Comparison of ENCODE assay signal across 9 cellular contexts in the genomic region with DNA sequence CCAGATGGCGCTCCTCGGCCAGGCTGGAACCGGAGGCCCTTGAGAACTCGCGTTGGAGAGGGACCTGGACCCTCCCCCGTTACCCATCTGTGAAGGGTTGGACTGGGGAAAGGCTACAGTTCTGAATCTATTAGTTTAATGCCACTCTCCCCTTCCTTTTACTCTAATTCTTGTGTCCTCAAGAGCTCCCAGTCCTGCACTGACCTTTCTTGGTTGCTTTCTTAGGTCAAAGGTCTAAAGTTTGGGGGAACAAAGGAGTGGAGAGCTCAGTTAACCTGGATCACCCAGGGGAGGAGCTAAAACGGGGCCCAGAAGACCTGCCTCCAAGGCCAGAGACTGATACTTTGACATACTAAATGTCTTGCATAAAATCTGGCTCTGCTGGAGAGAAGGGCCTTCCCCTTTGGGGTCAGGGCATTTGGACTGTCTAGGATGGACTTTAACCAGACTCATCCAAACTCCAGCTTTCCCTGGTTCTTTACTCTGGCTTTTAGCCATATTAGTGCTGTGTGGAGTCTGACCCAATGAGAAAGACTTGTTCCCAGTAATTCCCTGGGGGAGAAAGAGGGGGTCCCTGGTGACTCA. TPM values are rescaled to one million over a fixed set of nuclear protein-coding genes. Genes with fewer than 3 reads are reported as not detected.
DNase-seq lines count a peak whose midpoint lies in the region; ATAC-seq and TF ChIP-seq lines count a peak whose summit lies in the region.
"Had no signal": no experiment of that assay in that cellular context is flagged by ENCODE, and none has a peak within 500 bp of the region (broad histone marks: within the 10 kb centered on the region; RNA-seq: fewer than 3 reads in every experiment).

No MANE protein-coding gene starts in this region.

- peak overlapping the region; percentile 25 for H2BK15ac ChIP-seq in mesendoderm (replicated peaks; ENCODE audit: low read depth)

- H2AK5ac ChIP-seq in mesendoderm (ENCODE audit: low read length) = no peak overlapping the region

- H3K27ac ChIP-seq in left ventricle myocardium inferior (replicated peaks) (peak overlapping the region; percentile 100), body of pancreas (peak overlapping the region in 3 of 4 donors; percentile 95 to 98 (median 96)), mesendoderm (ENCODE audit: low read depth, low read length) (no peak overlapping the region), upper lobe of right lung (peak overlapping the region; percentile 93)

- no peaks in the 10 kb centered on the region for H3K27me3 ChIP-seq in left ventricle myocardium inferior (ENCODE audit: low read depth)
- H3K27me3 ChIP-seq in body of pancreas = no peaks in the 10 kb centered on the region
- no peaks in the 10 kb centered on the region for H3K27me3 ChIP-seq in mesendoderm (ENCODE audit: insufficient read depth, low read length, poor library complexity)
- H3K27me3 ChIP-seq in upper lobe of right lung = no peaks in the 10 kb centered on the region

- no peaks in the 10 kb centered on the region for H3K9me3 ChIP-seq in left ventricle myocardium inferior (replicated peaks)
- H3K9me3 ChIP-seq in body of pancreas = no peaks in the 10 kb centered on the region
- H3K9me3 ChIP-seq in upper lobe of right lung = no peaks in the 10 kb centered on the region

- H3K4me2 ChIP-seq in mesendoderm (ENCODE audit: low read length) = peak overlapping the region; percentile 30

- no peak overlapping the region for H3K4ac ChIP-seq in mesendoderm (ENCODE audit: low read depth, low read length)

- no peak for ATAC-seq in Right ventricle myocardium inferior
- no peak for ATAC-seq in body of pancreas
- ATAC-seq in upper lobe of right lung = peak; percentile 0

- H4K5ac ChIP-seq in mesendoderm (ENCODE audit: low read length) = no peak overlapping the region

- peaks cover 10% of the 10 kb centered on the region for H3K79me2 ChIP-seq in mesendoderm (ENCODE audit: control insufficient read depth, insufficient read depth, low read length)

- peak overlapping the region; percentile 86 for H3K56ac ChIP-seq in mesendoderm (ENCODE audit: low read length)

- no peak overlapping the region for H3K23ac ChIP-seq in mesendoderm (ENCODE audit: low read length)

- peaks cover 12% of the 10 kb centered on the region for H3K79me1 ChIP-seq in mesendoderm (ENCODE audit: low read length)

- no peak overlapping the region for H2BK120ac ChIP-seq in mesendoderm (ENCODE audit: low read depth, low read length)

- H3K18ac ChIP-seq in mesendoderm (ENCODE audit: low read length) = no peak overlapping the region

- peak overlapping the region; percentile 99 for H3K4me3 ChIP-seq in left ventricle myocardium inferior
- H3K4me3 ChIP-seq in body of pancreas = no peak overlapping the region
- H3K4me3 ChIP-seq in mesendoderm (ENCODE audit: low read length) = no peak overlapping the region
- H3K4me3 ChIP-seq in upper lobe of right lung = no peak overlapping the region

- H3K9ac ChIP-seq in mesendoderm (ENCODE audit: low read length) = peak overlapping the region; percentile 67

- H2BK5ac ChIP-seq in mesendoderm (ENCODE audit: low read length) = no peak overlapping the region

- H3K36me3 ChIP-seq in left ventricle myocardium inferior (peaks cover 29% of the 10 kb centered on the region), body of pancreas (replicated peaks in 1 of 2; ENCODE audit: insufficient read depth in 1 of 2, low read depth in 2 of 2) (peaks cover 15 to 16% of the 10 kb centered on the region in 2 donors), mesendoderm (ENCODE audit: control insufficient read depth, insufficient read depth, low read length) (peaks cover 10% of the 10 kb centered on the region), upper lobe of right lung (peaks cover 31% of the 10 kb centered on the region)

- DNase-seq in left ventricle myocardium inferior (no peak), Right ventricle myocardium inferior (ENCODE audit: missing footprints) (no peak), body of pancreas (peak in 1 of 4 donors; percentile 26), mesendoderm (no peak), upper lobe of right lung (no peak), NCI-H345 (lab: John Stamatoyannopoulos, UW) (no peak), globus pallidus (ENCODE audit: low spot score) (no peak)
- DNase-seq in NK-92 treated with Interleukin-12 subunit alpha and Interleukin-12 subunit beta, amount 100 ng/mL, for 24 hours (lab: John Stamatoyannopoulos, UW) = no peak

- intact Hi-C loops in left ventricle myocardium inferior (cut with micrococcal nuclease) (no loop called here), Right ventricle myocardium inferior (cut with DNase I) (loop anchor here (1.0 to 2.0 kb wide), 5 partner anchors 12 to 71 kb away; partner anchors contain the start of genes PTMS and ZNF384), body of pancreas (cut with DNase I) (no loop called here), upper lobe of right lung (cut with DNase I) (no loop called here)

- peak overlapping the region; percentile 59 for H4K8ac ChIP-seq in mesendoderm (ENCODE audit: low read depth, low read length)

- H3K4me1 ChIP-seq in left ventricle myocardium inferior (peaks cover 32% of the 10 kb centered on the region), body of pancreas (peaks cover 21% of the 10 kb centered on the region), mesendoderm (ENCODE audit: control insufficient read depth, low read depth, low read length) (peaks cover 4% of the 10 kb centered on the region), upper lobe of right lung (peaks cover 14% of the 10 kb centered on the region)

- no peak for TF ChIP-seq POLR2A in body of pancreas (IDR thresholded peaks at IDR 0.05)

- TF ChIP-seq CTCF in left ventricle myocardium inferior (IDR thresholded peaks at IDR 0.05; ENCODE audit: borderline replicate concordance) = peak; percentile 98
- TF ChIP-seq CTCF in body of pancreas (IDR thresholded peaks at IDR 0.05) = peak in 1 of 7 experiments; percentile 92
- TF ChIP-seq CTCF in upper lobe of right lung (IDR thresholded peaks at IDR 0.05) = peak; percentile 98

- 0 to 3% methylated on average over 5 to 7 of the region's 7 CpGs for WGBS in body of pancreas, 2 donors
- no CpG with 5 or more reads among the region's 7 CpGs for WGBS in mesendoderm (ENCODE audit: extremely low coverage, insufficient coverage, low lambda C conversion rate)

RNA-seq across cellular contexts. Expression of gene MLF2, which starts 0.9 kb away (rescaled TPM):
- total RNA-seq in left ventricle myocardium inferior = 153 TPM
- 156 TPM for total RNA-seq in Right ventricle myocardium inferior
- total RNA-seq in body of pancreas = 10 to 100 TPM; 59.4 to 76.5 TPM
- 166 TPM for polyA plus RNA-seq in mesendoderm (2013, experiment 1 of 2)
- 166 TPM for polyA plus RNA-seq in mesendoderm (2013, experiment 2 of 2)
- 118 TPM for total RNA-seq in upper lobe of right lung

RNA-seq across cellular contexts. Expression of gene PTMS, which starts 12.3 kb away (rescaled TPM):
- 104 TPM for total RNA-seq in left ventricle myocardium inferior
- 152 TPM for total RNA-seq in Right ventricle myocardium inferior
- 100 to 1,000 TPM in 1 of 2 donors, 10 to 100 TPM in 1; 69.5 to 109 TPM for total RNA-seq in body of pancreas
- 296 TPM for polyA plus RNA-seq in mesendoderm (2013, experiment 1 of 2)
- 299 TPM for polyA plus RNA-seq in mesendoderm (2013, experiment 2 of 2)
- 323 TPM for total RNA-seq in upper lobe of right lung

RNA-seq across cellular contexts. Expression of gene LAG3, which starts 18.5 kb away (rescaled TPM):
- not detected for total RNA-seq in left ventricle myocardium inferior
- 0.24 TPM for total RNA-seq in Right ventricle myocardium inferior
- total RNA-seq in body of pancreas = not detected
- 0.44 TPM for polyA plus RNA-seq in mesendoderm (2013, experiment 1 of 2)
- 0.46 TPM for polyA plus RNA-seq in mesendoderm (2013, experiment 2 of 2)
- total RNA-seq in upper lobe of right lung = 1.5 TPM

RNA-seq across cellular contexts. Expression of gene COPS7A, which starts 30.0 kb away (rescaled TPM):
- total RNA-seq in left ventricle myocardium inferior = 73.2 TPM
- 83.1 TPM for total RNA-seq in Right ventricle myocardium inferior
- total RNA-seq in body of pancreas = 10 to 100 TPM; 20.2 to 27.7 TPM
- 34.9 TPM for polyA plus RNA-seq in mesendoderm (2013, experiment 1 of 2)
- polyA plus RNA-seq in mesendoderm (2013, experiment 2 of 2) = 35.6 TPM
- total RNA-seq in upper lobe of right lung = 57.9 TPM

RNA-seq across cellular contexts. Expression of gene CD4, which starts 35.5 kb away (rescaled TPM):
- total RNA-seq in left ventricle myocardium inferior (7.4 TPM), Right ventricle myocardium inferior (13.4 TPM), body of pancreas (1 to 10 TPM; 3.0 to 5.2 TPM), upper lobe of right lung (67.6 TPM)
- polyA plus RNA-seq in mesendoderm (2013, experiment 1 of 2) = 0.42 TPM
- 0.49 TPM for polyA plus RNA-seq in mesendoderm (2013, experiment 2 of 2)
- total RNA-seq: pulmonary artery endothelial cell had no signal
